In the genomic region with DNA sequence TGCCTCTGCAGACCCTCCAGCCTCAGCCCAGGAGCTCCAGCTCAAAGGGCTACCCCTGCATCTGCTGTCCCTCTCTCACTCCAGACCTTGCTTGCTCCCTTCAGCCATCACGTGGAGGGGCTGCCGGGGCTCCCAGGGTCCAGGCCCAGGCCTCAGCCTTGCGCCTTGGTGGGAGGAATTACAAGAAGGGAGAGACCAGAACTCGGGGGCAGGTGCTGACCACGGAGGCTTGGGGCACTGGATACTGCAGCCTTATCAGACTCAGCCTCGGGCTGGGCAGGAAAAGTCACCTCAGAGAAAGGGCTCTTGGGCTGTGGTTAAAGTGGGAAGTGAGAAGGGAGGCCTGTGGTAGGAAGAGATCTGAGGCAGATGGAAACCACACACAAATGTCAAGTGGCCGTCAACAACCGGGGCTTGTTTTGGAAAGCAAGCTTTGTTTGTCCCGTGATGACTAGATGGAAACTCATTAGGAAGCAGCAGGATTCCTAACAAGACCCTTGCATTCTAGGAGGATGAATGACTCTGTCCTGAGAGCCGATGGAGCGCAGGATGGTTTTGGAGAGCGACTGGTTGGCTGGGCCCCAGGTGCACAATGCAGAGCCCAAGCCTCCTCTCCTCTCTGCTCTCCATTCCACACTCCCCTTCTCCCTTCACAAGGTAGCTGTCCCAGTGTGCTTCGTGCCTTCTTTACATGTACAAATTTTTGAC, we compare ENCODE assay signal across 12 cellular contexts.
A peak's percentile ranks its signal among the peaks of the same experiment; 100 is the strongest.
DNase-seq lines count a peak whose midpoint lies in the region; ATAC-seq, FAIRE-seq and TF ChIP-seq lines count a peak whose summit lies in the region.
"Had no signal": no experiment of that assay in that cellular context is flagged by ENCODE, and none has a peak within 500 bp of the region (broad histone marks: within the 10 kb centered on the region; RNA-seq: fewer than 3 reads in every experiment).

No MANE protein-coding gene starts in this region.

- no peak overlapping the region for H3K4me3 ChIP-seq in right cardiac atrium (ENCODE audit: low read length)
- no peak overlapping the region for H3K4me3 ChIP-seq in MG63
- H3K4me3 ChIP-seq: Peyer's patch had no signal

- no peaks in the 10 kb centered on the region for H3K36me3 Mint-ChIP-seq in memory B cell
- H3K36me3 Mint-ChIP-seq: activated naive CD8-positive, alpha-beta T cell had no signal

- peaks cover 16% of the 10 kb centered on the region for H3K27me3 Mint-ChIP-seq in memory B cell

- H3K4me1 Mint-ChIP-seq in memory B cell, result peaks cover 22% of the 10 kb centered on the region

- H3K27ac Mint-ChIP-seq in memory B cell, result peak overlapping the region; percentile 54
- H3K27ac Mint-ChIP-seq: activated naive CD8-positive, alpha-beta T cell had no signal

- H3K4me1 ChIP-seq in right cardiac atrium (ENCODE audit: control insufficient read depth, insufficient read depth, low read length), result no peaks in the 10 kb centered on the region

- no peaks in the 10 kb centered on the region for H3K9me3 Mint-ChIP-seq in memory B cell

- no peak overlapping the region for H3K27ac ChIP-seq in right cardiac atrium (ENCODE audit: low read length)
- H3K27ac ChIP-seq: Peyer's patch had no signal

- TF ChIP-seq POLR2A in GM12892 (IDR thresholded peaks at IDR 0.05; ENCODE audit: low read depth, low read length), result no peak

- H3K9me3 ChIP-seq in right cardiac atrium (ENCODE audit: control insufficient read depth, low read length) (no peaks in the 10 kb centered on the region), MG63 (no peaks in the 10 kb centered on the region)
- H3K9me3 ChIP-seq: Peyer's patch had no signal

- peak; percentile 42 for DNase-seq in GM12892 (ENCODE audit: insufficient read length)
- DNase-seq in NOMO-1 treated with dmso at 0.1 percent for 144 hours (lab: John Stamatoyannopoulos, UW; ENCODE audit: unreplicated experiment), result peak; percentile 5
- DNase-seq in memory B cell (ENCODE audit: low spot score in 2 of 2), result no peak
- no peak for DNase-seq in stimulated activated CD4-positive, alpha-beta T cell treated with anti-CD3 and anti-CD28 coated beads, Interleukin-2, amount 100 ng/mL, for 48 hours
- DNase-seq in right cardiac atrium, result no peak
- DNase-seq in MG63, result no peak
- DNase-seq in NCI-H2227 treated with DMSO at 0.1 percent for 48 hours (lab: John Stamatoyannopoulos, UW), result no peak
- DNase-seq: head of caudate nucleus had no signal

- H3K4me3 Mint-ChIP-seq in memory B cell, result peak overlapping the region; percentile 41
- H3K4me3 Mint-ChIP-seq: activated naive CD8-positive, alpha-beta T cell had no signal

- ATAC-seq in GM21619 (IDR thresholded peaks at IDR 0.05; ENCODE audit: unreplicated experiment), result peak; percentile 85
- ATAC-seq in memory B cell (ENCODE audit: low read depth), result peak; percentile 72
- no peak for ATAC-seq in right cardiac atrium
- ATAC-seq: activated CD4-positive, CD25-positive, alpha-beta regulatory T cell treated with anti-CD3 and anti-CD28 coated beads, Interleukin-2, amount 50 U/mL, for 24 hours had no signal

- H3K27me3 ChIP-seq in right cardiac atrium (ENCODE audit: control insufficient read depth, insufficient read depth) (no peaks in the 10 kb centered on the region), MG63 (no peaks in the 10 kb centered on the region; the same call in 1 of the 2 replicates)
- H3K27me3 ChIP-seq: Peyer's patch had no signal

- 50% methylated on average over 13 of the region's 13 CpGs for WGBS in right cardiac atrium

- no peaks in the 10 kb centered on the region for H3K36me3 ChIP-seq in MG63
- H3K36me3 ChIP-seq: Peyer's patch had no signal

- intact Hi-C loops in right cardiac atrium (cut with DNase I), result no loop called here

- FAIRE-seq in GM12892 (lab: Jason Lieb, UNC), result peak; percentile 88

Comparison
In these comparisons a context has a peak if more than half of its experiments do, and no peak if none do; other contexts are left out.
1. DNase-seq: peak in GM12892 (single experiment) and NOMO-1 treated with dmso at 0.1 percent for 144 hours (single experiment); none in memory B cell (0 of 2), stimulated activated CD4-positive, alpha-beta T cell treated with anti-CD3 and anti-CD28 coated beads, Interleukin-2, amount 100 ng/mL, for 48 hours (0 of 2), right cardiac atrium (0 of 3), MG63 (single experiment) and NCI-H2227 treated with DMSO at 0.1 percent for 48 hours (single experiment).
2. ATAC-seq: peak in GM21619 (single experiment) and memory B cell (single experiment); none in right cardiac atrium (0 of 2).